7 cellular contexts compared by ENCODE assay signal in the genomic region with DNA sequence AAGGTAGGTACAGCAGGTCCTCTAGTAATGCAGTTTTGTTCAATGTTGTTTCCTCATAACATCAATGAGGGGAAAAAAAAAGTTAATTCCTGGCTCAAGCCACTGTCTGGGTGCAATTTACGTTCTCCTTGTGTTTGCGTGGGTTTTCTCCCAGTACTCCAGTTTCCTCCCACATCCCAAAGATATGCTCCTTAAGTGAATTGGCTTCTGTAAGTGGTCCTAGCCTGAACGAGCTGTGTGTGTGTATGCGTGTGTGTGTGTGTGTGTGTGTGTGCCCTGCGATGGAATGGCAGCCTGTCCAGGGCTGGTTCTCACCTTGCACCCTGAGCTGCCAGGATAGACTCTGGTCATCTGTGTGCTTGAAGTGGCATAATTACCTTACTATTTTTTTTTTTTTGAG.
"Had no signal": no experiment of that assay in that cellular context is flagged by ENCODE, and none has a peak within 500 bp of the region (broad histone marks: within the 10 kb centered on the region; RNA-seq: fewer than 3 reads in every experiment).

No MANE protein-coding gene starts in this region.

- ATAC-seq: HepG2, K562 had no signal

- H3K4me1 Mint-ChIP-seq: IgD-negative memory B cell had no signal

- H3K4me3 ChIP-seq: K562 had no signal

- H3K36me3 Mint-ChIP-seq: IgD-negative memory B cell had no signal

- H3K27ac ChIP-seq: HL-60 had no signal

- H3K4me3 Mint-ChIP-seq: IgD-negative memory B cell had no signal

- DNase-seq: IMR-90, KBM-7, KG1 had no signal

- H3K27ac Mint-ChIP-seq: IgD-negative memory B cell had no signal
